ENCODE assay signal across 17 cellular contexts in genomic region chr9:116383956-116384355, GRCh38.
A peak's percentile ranks its signal among the peaks of the same experiment; 100 is the strongest.
DNase-seq lines count a peak whose midpoint lies in the region; ATAC-seq and TF ChIP-seq lines count a peak whose summit lies in the region.
"Had no signal": no experiment of that assay in that cellular context is flagged by ENCODE, and none has a peak within 500 bp of the region (broad histone marks: within the 10 kb centered on the region; RNA-seq: fewer than 3 reads in every experiment).

No MANE protein-coding gene starts in this region.

- no peak for ATAC-seq in HG02798 (IDR thresholded peaks at IDR 0.05; ENCODE audit: poor library complexity, unreplicated experiment)
- ATAC-seq: A549 had no signal

- no peak for TF ChIP-seq CTCF in epithelial cell of esophagus (IDR thresholded peaks at IDR 0.05; ENCODE audit: insufficient read depth, low read depth, low read length, missing control alignments)

- H3K4me3 ChIP-seq in adipocyte (ENCODE audit: low read length), result no peak overlapping the region
- no peak overlapping the region for H3K4me3 ChIP-seq in epithelial cell of esophagus (ENCODE audit: low read length)
- H3K4me3 ChIP-seq: A549, HAP-1 had no signal

- H3K27me3 ChIP-seq in adipocyte (replicated peaks; ENCODE audit: control insufficient read depth, insufficient read depth, low read length), result no peaks in the 10 kb centered on the region

- DNase-seq in Daoy (ENCODE audit: low read depth), result peak; percentile 16
- peak; percentile 55 for DNase-seq in adipocyte (ENCODE audit: low read depth)
- DNase-seq in epithelial cell of esophagus (ENCODE audit: low read depth), result peak; percentile 40
- peak; percentile 9 for DNase-seq in non-pigmented ciliary epithelial cell (ENCODE audit: low read depth)
- DNase-seq in NOMO-1 treated with DMSO at 0.1 percent for 48 hours (lab: John Stamatoyannopoulos, UW; ENCODE audit: unreplicated experiment), result no peak
- DNase-seq in DMS53 treated with DMSO at 0.1 percent for 48 hours (lab: John Stamatoyannopoulos, UW; ENCODE audit: unreplicated experiment), result no peak
- DNase-seq in retina, result no peak
- DNase-seq: COR-L47, MV-4-11, NCI-H1417, NCI-H2029, NCI-H2171, NCI-H446 treated with DMSO at 0.1 percent for 48 hours, RPMI8226 had no signal

- H3K36me3 ChIP-seq in adipocyte (ENCODE audit: control insufficient read depth, insufficient read depth, low read length, severe bottlenecking), result peaks cover 61% of the 10 kb centered on the region
- H3K36me3 ChIP-seq: HAP-1 had no signal

- H3K9ac ChIP-seq in adipocyte (ENCODE audit: low read length), result no peak overlapping the region

- peaks cover 32% of the 10 kb centered on the region for H3K4me1 ChIP-seq in adipocyte (ENCODE audit: control insufficient read depth, insufficient read depth, low read length)
- H3K4me1 ChIP-seq: HAP-1 had no signal

- H3K9me3 ChIP-seq in adipocyte (ENCODE audit: control insufficient read depth, low read length), result no peaks in the 10 kb centered on the region
- H3K9me3 ChIP-seq: A549, HAP-1 had no signal

Comparison
In these comparisons a context has a peak if more than half of its experiments do, and no peak if none do; other contexts are left out.
1. DNase-seq: peak in Daoy (single experiment), adipocyte (single experiment), epithelial cell of esophagus (single experiment) and non-pigmented ciliary epithelial cell (single experiment); none in NOMO-1 treated with DMSO at 0.1 percent for 48 hours (single experiment), DMS53 treated with DMSO at 0.1 percent for 48 hours (single experiment) and retina (single experiment).